7 cellular contexts compared by ENCODE assay signal in genomic region chr5:788703-789102, GRCh38. TPM values are rescaled to one million over a fixed set of nuclear protein-coding genes. Genes with fewer than 3 reads are reported as not detected.
"Had no signal": no experiment of that assay in that cellular context is flagged by ENCODE, and none has a peak within 500 bp of the region (broad histone marks: within the 10 kb centered on the region; RNA-seq: fewer than 3 reads in every experiment).

No MANE protein-coding gene starts in this region.

RNA-seq across cellular contexts. Expression of gene ZDHHC11B, which starts 4.2 kb away (rescaled TPM):
- total RNA-seq: dermis microvascular lymphatic vessel endothelial cell, endothelial cell of umbilical vein, epithelial cell of proximal tubule, fibroblast of villous mesenchyme, foreskin keratinocyte, glomerular endothelial cell had no signal
- polyA plus RNA-seq: endothelial cell of umbilical vein, fibroblast of lung, foreskin keratinocyte had no signal
